In genomic region chr1:21267191-21268077, GRCh38 we compare ENCODE assay signal across 18 cellular contexts. TPM values are rescaled to one million over a fixed set of nuclear protein-coding genes. Genes with fewer than 3 reads are reported as not detected.
DNase-seq lines count a peak whose midpoint lies in the region; ATAC-seq and TF ChIP-seq lines count a peak whose summit lies in the region.
"Had no signal": no experiment of that assay in that cellular context is flagged by ENCODE, and none has a peak within 500 bp of the region (broad histone marks: within the 10 kb centered on the region; RNA-seq: fewer than 3 reads in every experiment).

No MANE protein-coding gene starts in this region.

- WGBS in stomach, 5 donors, result 91 to 95% (median 92%) methylated on average over 16 of the region's 16 CpGs

- DNase-seq in activated CD8-positive, alpha-beta T cell treated with anti-CD3 and anti-CD28 coated beads for 36 hours, result no peak
- no peak for DNase-seq in activated CD8-positive, alpha-beta T cell treated with anti-CD3 and anti-CD28 coated beads, Interleukin-2, amount 10 ng/mL, durations not matched to agents 7 days and 5 days
- DNase-seq in astrocyte of the cerebellum (ENCODE audit: low read depth) (peak; percentile 48), stomach (no peak), NCI-H2171 (lab: John Stamatoyannopoulos, UW) (no peak)
- DNase-seq: ACHN; activated CD8-positive, alpha-beta memory T cell treated with anti-CD3 and anti-CD28 coated beads, Interleukin-2, amount 10 ng/mL, durations not matched to agents 7 days and 5 days; CD4-positive, alpha-beta T cell; HCEC 1CT; KBM-7; NCI-H82; stimulated activated CD4-positive, alpha-beta T cell treated with anti-CD3 and anti-CD28 coated beads, Interleukin-4, amount 100 ng/mL, for 24 hours had no signal

- H3K79me2 ChIP-seq in DOHH2 (ENCODE audit: control insufficient read depth, low read length), result no peaks in the 10 kb centered on the region
- no peaks in the 10 kb centered on the region for H3K79me2 ChIP-seq in parathyroid adenoma

- H4K20me1 ChIP-seq in DOHH2 (ENCODE audit: control insufficient read depth, insufficient read depth, low read depth, low read length), result 0 out of 2 replicates have a peak, but pooled peaks cover 4% of the 10 kb centered on the region

- H3K36me3 ChIP-seq in DOHH2 (ENCODE audit: control insufficient read depth, low read length), result no peaks in the 10 kb centered on the region
- no peaks in the 10 kb centered on the region for H3K36me3 ChIP-seq in parathyroid adenoma (ENCODE audit: control insufficient read depth, insufficient read depth, low read length)
- peaks cover 30 to 88% (median 80%) of the 10 kb centered on the region in 4 donors for H3K36me3 ChIP-seq in stomach

- TF ChIP-seq EP300 in stomach (IDR thresholded peaks at IDR 0.05), result no peak

- no peaks in the 10 kb centered on the region for H3K4me1 ChIP-seq in DOHH2 (ENCODE audit: control insufficient read depth, low read length)
- H3K4me1 ChIP-seq in parathyroid adenoma, result peaks cover 6% of the 10 kb centered on the region
- H3K4me1 ChIP-seq in stomach, result peaks cover 34 to 74% (median 48%) of the 10 kb centered on the region in 4 donors

- intact Hi-C loops in activated CD8-positive, alpha-beta T cell treated with anti-CD3 and anti-CD28 coated beads for 36 hours (cut with micrococcal nuclease), result no loop called here
- intact Hi-C loops in stomach (cut with DNase I; ENCODE audit: low total_unique reads), result no loop called here

- H3K4me3 Mint-ChIP-seq in activated CD8-positive, alpha-beta T cell treated with anti-CD3 and anti-CD28 coated beads for 36 hours, result no peak overlapping the region
- H3K4me3 Mint-ChIP-seq in activated CD8-positive, alpha-beta T cell treated with anti-CD3 and anti-CD28 coated beads, Interleukin-2, amount 10 ng/mL, durations not matched to agents 7 days and 5 days, result no peak overlapping the region
- H3K4me3 Mint-ChIP-seq: activated CD8-positive, alpha-beta memory T cell treated with anti-CD3 and anti-CD28 coated beads, Interleukin-2, amount 10 ng/mL, durations not matched to agents 7 days and 5 days; CD4-positive, alpha-beta T cell had no signal

- TF ChIP-seq CTCF in activated CD8-positive, alpha-beta T cell treated with anti-CD3 and anti-CD28 coated beads for 36 hours (IDR thresholded peaks at IDR 0.05), result no peak
- TF ChIP-seq CTCF in DOHH2 (IDR thresholded peaks at IDR 0.05; ENCODE audit: low read depth, low read length, poor library complexity, severe bottlenecking) (peak; percentile 3), astrocyte of the cerebellum (IDR thresholded peaks at IDR 0.05; ENCODE audit: low read depth, low read length, missing control alignments) (no peak), parathyroid adenoma (IDR thresholded peaks at IDR 0.05) (no peak), stomach (IDR thresholded peaks at IDR 0.05) (no peak)

- no peaks in the 10 kb centered on the region for H3K27me3 Mint-ChIP-seq in activated CD8-positive, alpha-beta T cell treated with anti-CD3 and anti-CD28 coated beads for 36 hours
- H3K27me3 Mint-ChIP-seq in activated CD8-positive, alpha-beta T cell treated with anti-CD3 and anti-CD28 coated beads, Interleukin-2, amount 10 ng/mL, durations not matched to agents 7 days and 5 days (ENCODE audit: low read depth), result no peaks in the 10 kb centered on the region
- H3K27me3 Mint-ChIP-seq: activated CD8-positive, alpha-beta memory T cell treated with anti-CD3 and anti-CD28 coated beads, Interleukin-2, amount 10 ng/mL, durations not matched to agents 7 days and 5 days; CD4-positive, alpha-beta T cell had no signal

- H3K9me3 Mint-ChIP-seq in activated CD8-positive, alpha-beta T cell treated with anti-CD3 and anti-CD28 coated beads for 36 hours, result no peaks in the 10 kb centered on the region
- no peaks in the 10 kb centered on the region for H3K9me3 Mint-ChIP-seq in activated CD8-positive, alpha-beta T cell treated with anti-CD3 and anti-CD28 coated beads, Interleukin-2, amount 10 ng/mL, durations not matched to agents 7 days and 5 days (ENCODE audit: insufficient read depth)
- H3K9me3 Mint-ChIP-seq: CD4-positive, alpha-beta T cell had no signal

- POLR2A ChIA-PET in activated CD8-positive, alpha-beta T cell treated with anti-CD3 and anti-CD28 coated beads for 36 hours (lab: Charles Lee), result interaction anchor here (0.6 kb wide), 1 partner anchor 25 kb away, joined by 3 read pairs; no protein-coding TSS in a partner anchor
- POLR2A ChIA-PET in activated CD8-positive, alpha-beta T cell treated with anti-CD3 and anti-CD28 coated beads, Interleukin-2, amount 10 ng/mL, durations not matched to agents 7 days and 5 days (lab: Charles Lee), result no interaction called here

- CTCF ChIA-PET in activated CD8-positive, alpha-beta T cell treated with anti-CD3 and anti-CD28 coated beads for 36 hours (lab: Charles Lee), result interaction anchor here (0.7 to 7.5 kb wide), 5 partner anchors 9 to 101 kb away, joined by 3 to 177 read pairs (median 9); no protein-coding TSS in a partner anchor
- CTCF ChIA-PET in activated CD8-positive, alpha-beta T cell treated with anti-CD3 and anti-CD28 coated beads, Interleukin-2, amount 10 ng/mL, durations not matched to agents 7 days and 5 days (lab: Charles Lee), result interaction anchor here (1.8 to 5.2 kb wide), 3 partner anchors 16 to 57 kb away, joined by 7 to 152 read pairs (median 41); no protein-coding TSS in a partner anchor

- H3K4me2 ChIP-seq in DOHH2 (ENCODE audit: low read length) (no peak overlapping the region), parathyroid adenoma (ENCODE audit: low read length) (no peak overlapping the region)

- in situ Hi-C loops in astrocyte of the cerebellum (cut with HindIII; ENCODE audit: low sequenced_read_pairs), result no loop called here

- H3K9me3 ChIP-seq in DOHH2 (ENCODE audit: control insufficient read depth, insufficient read depth, low read length) (no peaks in the 10 kb centered on the region), parathyroid adenoma (ENCODE audit: control insufficient read depth, low read length) (no peaks in the 10 kb centered on the region), stomach (no peaks in the 10 kb centered on the region)
- H3K9me3 ChIP-seq: esophagus muscularis mucosa, pancreas, suprapubic skin had no signal

- H3K4me1 Mint-ChIP-seq in activated CD8-positive, alpha-beta T cell treated with anti-CD3 and anti-CD28 coated beads for 36 hours (ENCODE audit: low read depth), result peaks cover 29% of the 10 kb centered on the region
- H3K4me1 Mint-ChIP-seq in activated CD8-positive, alpha-beta T cell treated with anti-CD3 and anti-CD28 coated beads, Interleukin-2, amount 10 ng/mL, durations not matched to agents 7 days and 5 days (ENCODE audit: low read depth), result peaks cover 26% of the 10 kb centered on the region

- H3K27ac ChIP-seq in DOHH2 (ENCODE audit: low read depth, low read length) (no peak overlapping the region), parathyroid adenoma (peak overlapping the region; percentile 82), stomach (peak overlapping the region in 2 of 5 donors; percentile 54 to 63)
- H3K27ac ChIP-seq: suprapubic skin had no signal

- no peak for ATAC-seq in activated CD8-positive, alpha-beta T cell treated with anti-CD3 and anti-CD28 coated beads for 36 hours
- ATAC-seq in activated CD8-positive, alpha-beta T cell treated with anti-CD3 and anti-CD28 coated beads, Interleukin-2, amount 10 ng/mL, durations not matched to agents 7 days and 5 days, result no peak
- ATAC-seq in HG03045 (IDR thresholded peaks at IDR 0.05; ENCODE audit: unreplicated experiment), result no peak
- ATAC-seq: activated CD8-positive, alpha-beta memory T cell treated with anti-CD3 and anti-CD28 coated beads, Interleukin-2, amount 10 ng/mL, durations not matched to agents 7 days and 5 days had no signal

- H3K9me2 ChIP-seq in DOHH2 (replicated peaks; ENCODE audit: control insufficient read depth, low read length), result no peaks in the 10 kb centered on the region

- no peak overlapping the region for H2AFZ ChIP-seq in parathyroid adenoma

- no peak for TF ChIP-seq POLR2A in stomach (IDR thresholded peaks at IDR 0.05)

- no peaks in the 10 kb centered on the region for H3K27me3 ChIP-seq in DOHH2 (ENCODE audit: control insufficient read depth, low read length)
- H3K27me3 ChIP-seq in parathyroid adenoma (ENCODE audit: control insufficient read depth, insufficient read depth, low read length), result no peaks in the 10 kb centered on the region
- no peaks in the 10 kb centered on the region for H3K27me3 ChIP-seq in stomach
- H3K27me3 ChIP-seq: esophagus muscularis mucosa, pancreas, suprapubic skin had no signal

- H3K4me3 ChIP-seq in DOHH2 (ENCODE audit: low read length) (no peak overlapping the region), astrocyte of the cerebellum (ENCODE audit: low read depth, low read length) (no peak overlapping the region), parathyroid adenoma (ENCODE audit: low read depth, low read length) (no peak overlapping the region), stomach (no peak overlapping the region)
- H3K4me3 ChIP-seq: esophagus muscularis mucosa, pancreas, suprapubic skin had no signal

- H3K9ac ChIP-seq in parathyroid adenoma, result no peak overlapping the region

- H3K36me3 Mint-ChIP-seq in activated CD8-positive, alpha-beta T cell treated with anti-CD3 and anti-CD28 coated beads for 36 hours (ENCODE audit: low read depth), result peaks cover 61% of the 10 kb centered on the region
- H3K36me3 Mint-ChIP-seq in activated CD8-positive, alpha-beta T cell treated with anti-CD3 and anti-CD28 coated beads, Interleukin-2, amount 10 ng/mL, durations not matched to agents 7 days and 5 days (ENCODE audit: low read depth), result peaks cover 58% of the 10 kb centered on the region

- H3F3A ChIP-seq in DOHH2 (ENCODE audit: control insufficient read depth, insufficient read depth), result no peaks in the 10 kb centered on the region

- H3K27ac Mint-ChIP-seq in activated CD8-positive, alpha-beta T cell treated with anti-CD3 and anti-CD28 coated beads for 36 hours, result peak overlapping the region; percentile 42
- no peak overlapping the region for H3K27ac Mint-ChIP-seq in activated CD8-positive, alpha-beta T cell treated with anti-CD3 and anti-CD28 coated beads, Interleukin-2, amount 10 ng/mL, durations not matched to agents 7 days and 5 days
- H3K27ac Mint-ChIP-seq: activated CD8-positive, alpha-beta memory T cell treated with anti-CD3 and anti-CD28 coated beads, Interleukin-2, amount 10 ng/mL, durations not matched to agents 7 days and 5 days; CD4-positive, alpha-beta T cell had no signal

RNA-seq across cellular contexts. Expression of gene ECE1, which starts 22.8 kb away (rescaled TPM):
- 100 to 1,000 TPM; 118 to 127 TPM for total RNA-seq in activated CD8-positive, alpha-beta T cell treated with anti-CD3 and anti-CD28 coated beads for 36 hours
- 10 to 100 TPM; 70.9 to 72.5 TPM for total RNA-seq in activated CD8-positive, alpha-beta T cell treated with anti-CD3 and anti-CD28 coated beads, Interleukin-2, amount 10 ng/mL, durations not matched to agents 7 days and 5 days
- 100 to 1,000 TPM in 2 of 5 donors, 10 to 100 TPM in 3; 40.2 to 574 (median 71.4) TPM for total RNA-seq in stomach
- 10 to 100 TPM; 17.6 to 30.9 (median 25.4) TPM for polyA plus RNA-seq in stomach
